11 cellular contexts compared by ENCODE assay signal in the genomic region with DNA sequence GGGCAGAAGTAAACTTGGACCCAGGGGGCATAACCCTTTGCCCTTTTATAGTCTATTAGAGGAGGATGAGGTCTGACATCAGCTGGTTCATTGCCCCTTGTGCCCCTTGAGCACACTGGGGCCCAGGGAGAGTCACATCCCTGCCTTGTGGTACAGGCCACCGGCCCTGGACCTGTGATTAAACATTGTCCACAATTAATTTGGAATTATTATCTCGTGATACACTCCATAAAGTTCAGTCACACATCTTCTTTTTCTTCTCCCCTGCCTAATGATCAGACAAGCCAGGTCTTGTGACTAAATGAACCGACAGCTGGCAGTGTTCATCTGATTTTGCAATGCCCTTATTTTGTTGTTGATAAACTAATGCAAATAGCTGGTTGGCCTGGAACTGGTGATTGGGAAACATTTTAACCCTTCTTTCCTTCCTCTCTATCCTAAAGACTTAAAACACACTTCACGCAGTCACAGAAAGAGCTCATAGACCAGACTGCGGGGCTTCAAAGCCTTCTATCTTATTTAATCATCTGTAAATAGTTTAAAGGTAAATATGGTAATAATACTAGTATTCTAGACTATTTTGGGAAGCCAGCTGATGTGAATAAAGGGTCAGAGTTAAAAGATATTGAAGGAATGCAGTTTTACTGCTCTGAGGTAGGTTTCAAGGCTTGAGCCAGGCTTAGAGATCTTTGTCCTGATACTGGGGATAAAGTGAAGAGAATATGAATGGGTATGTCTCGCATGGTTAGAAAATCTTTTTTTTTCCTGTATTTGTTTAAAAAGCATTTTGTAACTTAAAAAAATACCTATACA. TPM values are rescaled to one million over a fixed set of nuclear protein-coding genes. Genes with fewer than 3 reads are reported as not detected.
DNase-seq lines count a peak whose midpoint lies in the region; ATAC-seq and TF ChIP-seq lines count a peak whose summit lies in the region.
"Had no signal": no experiment of that assay in that cellular context is flagged by ENCODE, and none has a peak within 500 bp of the region (broad histone marks: within the 10 kb centered on the region; RNA-seq: fewer than 3 reads in every experiment).

No MANE protein-coding gene starts in this region.

- peaks cover 44% of the 10 kb centered on the region for H3K36me3 ChIP-seq in left ventricle myocardium inferior

- no peaks in the 10 kb centered on the region for H3K27me3 Mint-ChIP-seq in activated naive CD8-positive, alpha-beta T cell treated with anti-CD3 and anti-CD28 coated beads, Interleukin-2, amount 50 U/mL, for 24 hours
- peaks cover 0 to 7% of the 10 kb centered on the region in 2 donors for H3K27me3 Mint-ChIP-seq in natural killer cell treated with Interleukin-12 subunit alpha and Interleukin-12 subunit beta and Interleukin-15 and Interleukin-18, amount 100 ng/mL, for 72 hours

- H3K27me3 ChIP-seq in left ventricle myocardium inferior (ENCODE audit: low read depth): no peaks in the 10 kb centered on the region

- ATAC-seq in activated naive CD8-positive, alpha-beta T cell treated with anti-CD3 and anti-CD28 coated beads, Interleukin-2, amount 50 U/mL, for 24 hours: no peak
- no peak for ATAC-seq in natural killer cell treated with Interleukin-12 subunit alpha and Interleukin-12 subunit beta and Interleukin-15 and Interleukin-18, amount 100 ng/mL, for 72 hours
- ATAC-seq in HG02571 (IDR thresholded peaks at IDR 0.05; ENCODE audit: unreplicated experiment): no peak

- TF ChIP-seq CTCF in left ventricle myocardium inferior (IDR thresholded peaks at IDR 0.05; ENCODE audit: borderline replicate concordance): no peak

- H3K27ac ChIP-seq in left ventricle myocardium inferior (replicated peaks) (peak overlapping the region; percentile 57), skin epidermis (peak overlapping the region in 20 of 21 experiments; percentile 30 to 92 (median 74))

- H3K9me3 ChIP-seq in left ventricle myocardium inferior (replicated peaks): no peaks in the 10 kb centered on the region

- H3K9me3 Mint-ChIP-seq in activated naive CD8-positive, alpha-beta T cell treated with anti-CD3 and anti-CD28 coated beads, Interleukin-2, amount 50 U/mL, for 24 hours: peaks cover 22% of the 10 kb centered on the region
- H3K9me3 Mint-ChIP-seq in natural killer cell treated with Interleukin-12 subunit alpha and Interleukin-12 subunit beta and Interleukin-15 and Interleukin-18, amount 100 ng/mL, for 72 hours: no peaks in the 10 kb centered on the region

- H3K4me3 ChIP-seq in left ventricle myocardium inferior (no peak overlapping the region), skin epidermis (no peak overlapping the region)

- peaks cover 16% of the 10 kb centered on the region for H3K4me1 ChIP-seq in left ventricle myocardium inferior

- intact Hi-C loops in left ventricle myocardium inferior (cut with micrococcal nuclease): no loop called here

- H3K27ac Mint-ChIP-seq in activated naive CD8-positive, alpha-beta T cell treated with anti-CD3 and anti-CD28 coated beads, Interleukin-2, amount 50 U/mL, for 24 hours: no peak overlapping the region
- H3K27ac Mint-ChIP-seq in natural killer cell treated with Interleukin-12 subunit alpha and Interleukin-12 subunit beta and Interleukin-15 and Interleukin-18, amount 100 ng/mL, for 72 hours: no peak overlapping the region

- peak; percentile 61 for DNase-seq in GM04503 (ENCODE audit: low read depth)
- DNase-seq in amniotic epithelial cell (ENCODE audit: low read depth): peak; percentile 94
- DNase-seq in left ventricle myocardium inferior: no peak
- DNase-seq in activated naive CD8-positive, alpha-beta T cell treated with anti-CD3 and anti-CD28 coated beads, Interleukin-2, amount 50 U/mL, for 24 hours: no peak
- DNase-seq in natural killer cell treated with Interleukin-12 subunit alpha and Interleukin-12 subunit beta and Interleukin-15 and Interleukin-18, amount 100 ng/mL, for 72 hours (ENCODE audit: low spot score): no peak
- DNase-seq in DMS79 (lab: John Stamatoyannopoulos, UW): no peak
- DNase-seq: activated naive CD4-positive, alpha-beta T cell treated with anti-CD3 and anti-CD28 coated beads, Interleukin-2, amount 50 U/mL, for 16 hours; NCI-H1417 treated with DMSO at 0.1 percent for 48 hours had no signal

- H3K36me3 Mint-ChIP-seq in activated naive CD8-positive, alpha-beta T cell treated with anti-CD3 and anti-CD28 coated beads, Interleukin-2, amount 50 U/mL, for 24 hours (ENCODE audit: low read depth): peaks cover 13% of the 10 kb centered on the region
- no peaks in the 10 kb centered on the region for H3K36me3 Mint-ChIP-seq in natural killer cell treated with Interleukin-12 subunit alpha and Interleukin-12 subunit beta and Interleukin-15 and Interleukin-18, amount 100 ng/mL, for 72 hours

- peaks cover 3% of the 10 kb centered on the region for H3K4me1 Mint-ChIP-seq in activated naive CD8-positive, alpha-beta T cell treated with anti-CD3 and anti-CD28 coated beads, Interleukin-2, amount 50 U/mL, for 24 hours
- H3K4me1 Mint-ChIP-seq in natural killer cell treated with Interleukin-12 subunit alpha and Interleukin-12 subunit beta and Interleukin-15 and Interleukin-18, amount 100 ng/mL, for 72 hours (ENCODE audit: low read depth in 2 of 2): no peaks in the 10 kb centered on the region

- H3K4me3 Mint-ChIP-seq in activated naive CD8-positive, alpha-beta T cell treated with anti-CD3 and anti-CD28 coated beads, Interleukin-2, amount 50 U/mL, for 24 hours: no peak overlapping the region
- no peak overlapping the region for H3K4me3 Mint-ChIP-seq in natural killer cell treated with Interleukin-12 subunit alpha and Interleukin-12 subunit beta and Interleukin-15 and Interleukin-18, amount 100 ng/mL, for 72 hours

RNA-seq across cellular contexts. Expression of a gene that starts 13.4 kb away (rescaled TPM):
- 22.6 TPM for total RNA-seq in left ventricle myocardium inferior
- total RNA-seq in natural killer cell treated with Interleukin-12 subunit alpha and Interleukin-12 subunit beta and Interleukin-15 and Interleukin-18, amount 100 ng/mL, for 72 hours: under 1 TPM; 0.19 to 0.86 TPM

RNA-seq across cellular contexts. Expression of a gene that starts 30.9 kb away (rescaled TPM):
- 0.30 TPM for total RNA-seq in left ventricle myocardium inferior
- under 1 TPM in 1 of 2 donors, not detected in 1; 0.19 TPM for total RNA-seq in natural killer cell treated with Interleukin-12 subunit alpha and Interleukin-12 subunit beta and Interleukin-15 and Interleukin-18, amount 100 ng/mL, for 72 hours
- total RNA-seq: RPMI7951 had no signal

Comparison
In these comparisons a context has a peak if more than half of its experiments do, and no peak if none do; other contexts are left out.
1. DNase-seq: peak in GM04503 (single experiment) and amniotic epithelial cell (single experiment); none in left ventricle myocardium inferior (single experiment), activated naive CD8-positive, alpha-beta T cell treated with anti-CD3 and anti-CD28 coated beads, Interleukin-2, amount 50 U/mL, for 24 hours (single experiment), natural killer cell treated with Interleukin-12 subunit alpha and Interleukin-12 subunit beta and Interleukin-15 and Interleukin-18, amount 100 ng/mL, for 72 hours (single experiment) and DMS79 (single experiment).
2. RNA of a gene that starts 13.4 kb away (total RNA-seq): 22.6 TPM in left ventricle myocardium inferior (single experiment); 0.19 to 0.86 TPM in natural killer cell treated with Interleukin-12 subunit alpha and Interleukin-12 subunit beta and Interleukin-15 and Interleukin-18, amount 100 ng/mL, for 72 hours; every median in the first group is over 10 times any median in the second.